Comparison of ENCODE assay signal across 14 cellular contexts in the genomic region with DNA sequence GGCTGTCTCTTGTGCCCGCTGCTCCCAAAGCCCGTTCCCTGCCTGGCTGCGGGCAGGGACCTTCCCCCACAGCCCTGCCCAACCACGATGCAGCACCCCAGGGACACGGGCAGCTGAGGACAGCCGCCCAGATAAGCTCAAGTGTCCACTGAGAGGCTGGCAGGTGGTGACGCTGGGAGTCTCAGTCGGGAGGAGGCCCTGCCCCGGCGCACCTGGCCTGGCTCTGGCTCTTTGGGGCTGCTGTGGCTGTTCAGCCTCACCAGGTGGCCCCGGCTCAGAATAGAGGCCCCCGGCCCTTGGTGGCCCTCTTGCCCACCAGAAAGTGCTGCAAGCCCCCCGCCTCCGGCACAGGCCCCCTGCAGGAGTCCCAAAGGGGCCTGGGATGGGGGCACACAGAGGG. TPM values are rescaled to one million over a fixed set of nuclear protein-coding genes. Genes with fewer than 3 reads are reported as not detected.
DNase-seq lines count a peak whose midpoint lies in the region; ATAC-seq and TF ChIP-seq lines count a peak whose summit lies in the region.
"Had no signal": no experiment of that assay in that cellular context is flagged by ENCODE, and none has a peak within 500 bp of the region (broad histone marks: within the 10 kb centered on the region; RNA-seq: fewer than 3 reads in every experiment).

No MANE protein-coding gene starts in this region.

- H3K4me1 Mint-ChIP-seq in activated T-helper 17 cell treated with anti-CD3 and anti-CD28 coated beads, Interleukin-2, amount 50 U/mL, for 72 hours, result peaks cover 4% of the 10 kb centered on the region
- peaks cover 37% of the 10 kb centered on the region for H3K4me1 Mint-ChIP-seq in HFFc6 (ENCODE audit: low read depth)

- intact Hi-C loops in left ventricle myocardium superior (cut with micrococcal nuclease) (no loop called here), transverse colon (cut with DNase I; ENCODE audit: low total_unique reads) (loop anchor here (10.0 kb wide), 1 partner anchor 1607 kb away; no protein-coding TSS in a partner anchor)

- no peaks in the 10 kb centered on the region for H3K36me3 Mint-ChIP-seq in activated T-helper 17 cell treated with anti-CD3 and anti-CD28 coated beads, Interleukin-2, amount 50 U/mL, for 72 hours (ENCODE audit: low read depth)
- no peaks in the 10 kb centered on the region for H3K36me3 Mint-ChIP-seq in HFFc6 (ENCODE audit: low read depth)

- 74% methylated on average over 12 of the region's 14 CpGs; no CpG with 5 or more reads in 1 of the 2 donors for WGBS in transverse colon (ENCODE audit: low coverage in 1 of 2), 2 donors

- H3K27ac Mint-ChIP-seq in activated T-helper 17 cell treated with anti-CD3 and anti-CD28 coated beads, Interleukin-2, amount 50 U/mL, for 72 hours, result no peak overlapping the region
- H3K27ac Mint-ChIP-seq in HFFc6, result no peak overlapping the region
- H3K27ac Mint-ChIP-seq: activated CD8-positive, alpha-beta T cell treated with anti-CD3 and anti-CD28 coated beads, Interleukin-2, amount 10 ng/mL, durations not matched to agents 7 days and 5 days had no signal

- no peaks in the 10 kb centered on the region for H3K36me3 ChIP-seq in transverse colon

- H3K27ac ChIP-seq in transverse colon, result peak overlapping the region; percentile 76 to 87 (median 82)
- H3K27ac ChIP-seq: HL-60, thoracic aorta had no signal

- no peak overlapping the region for H3K4me3 Mint-ChIP-seq in activated T-helper 17 cell treated with anti-CD3 and anti-CD28 coated beads, Interleukin-2, amount 50 U/mL, for 72 hours
- H3K4me3 Mint-ChIP-seq in HFFc6, result no peak overlapping the region
- H3K4me3 Mint-ChIP-seq: activated CD8-positive, alpha-beta T cell treated with anti-CD3 and anti-CD28 coated beads, Interleukin-2, amount 10 ng/mL, durations not matched to agents 7 days and 5 days had no signal

- no peaks in the 10 kb centered on the region for H3K9me3 ChIP-seq in transverse colon
- H3K9me3 ChIP-seq: thoracic aorta had no signal

- DNase-seq in NCI-H1436 (lab: John Stamatoyannopoulos, UW) (peak; percentile 73), NCI-H1436 treated with DMSO at 0.1 percent for 48 hours (lab: John Stamatoyannopoulos, UW) (no peak), NCI-H510A treated with DMSO at 0.1 percent for 48 hours (lab: John Stamatoyannopoulos, UW) (peak; percentile 88), left ventricle myocardium superior (peak; percentile 85), transverse colon (no peak), HFFc6 (no peak)
- DNase-seq: activated CD8-positive, alpha-beta T cell treated with anti-CD3 and anti-CD28 coated beads, Interleukin-2, amount 10 ng/mL, durations not matched to agents 7 days and 5 days; activated naive CD4-positive, alpha-beta T cell treated with anti-CD3 and anti-CD28 coated beads, Interleukin-2, amount 50 U/mL, for 16 hours; Calu3; T-helper 2 cell had no signal

- H3K4me1 ChIP-seq in transverse colon, result peaks cover 59 to 90% (median 76%) of the 10 kb centered on the region in 4 donors

- TF ChIP-seq EP300 in transverse colon (IDR thresholded peaks at IDR 0.05; ENCODE audit: low read depth), result no peak

- no peaks in the 10 kb centered on the region for H3K27me3 ChIP-seq in transverse colon

- H3K27me3 Mint-ChIP-seq in activated T-helper 17 cell treated with anti-CD3 and anti-CD28 coated beads, Interleukin-2, amount 50 U/mL, for 72 hours, result no peaks in the 10 kb centered on the region
- H3K27me3 Mint-ChIP-seq in HFFc6 (ENCODE audit: insufficient read depth), result peaks cover 5% of the 10 kb centered on the region

- in situ Hi-C loops in transverse colon (cut with MboI; ENCODE audit: low pct_ligation_motif_present in 1 of 4, low pct_unique_long_range_greater_than_20kb in 1 of 4, low sequenced_read_pairs in 3 of 4), result no loop called here

- no peak overlapping the region for H3K4me3 ChIP-seq in transverse colon
- H3K4me3 ChIP-seq: thoracic aorta had no signal

- TF ChIP-seq POLR2A in transverse colon (IDR thresholded peaks at IDR 0.05), result no peak

- TF ChIP-seq CTCF in transverse colon (IDR thresholded peaks at IDR 0.05) (no peak), HFFc6 (IDR thresholded peaks at IDR 0.05) (no peak)

- ATAC-seq in left ventricle myocardium superior (peak; percentile 64), HG02938 (IDR thresholded peaks at IDR 0.05; ENCODE audit: unreplicated experiment) (no peak)
- no peak for ATAC-seq in activated T-helper 17 cell treated with anti-CD3 and anti-CD28 coated beads, Interleukin-2, amount 50 U/mL, for 72 hours (replicated peaks)
- ATAC-seq: activated CD8-positive, alpha-beta T cell treated with anti-CD3 and anti-CD28 coated beads, Interleukin-2, amount 10 ng/mL, durations not matched to agents 7 days and 5 days had no signal

- H3K9me3 Mint-ChIP-seq in activated T-helper 17 cell treated with anti-CD3 and anti-CD28 coated beads, Interleukin-2, amount 50 U/mL, for 72 hours, result no peaks in the 10 kb centered on the region
- H3K9me3 Mint-ChIP-seq in HFFc6, result no peaks in the 10 kb centered on the region

RNA-seq across cellular contexts. Expression of a gene that starts 5.5 kb away (rescaled TPM):
- total RNA-seq in left ventricle myocardium superior, result 22.7 TPM
- 10 to 100 TPM; 12.7 to 32.9 (median 23.2) TPM for total RNA-seq in transverse colon
- total RNA-seq in activated T-helper 17 cell treated with anti-CD3 and anti-CD28 coated beads, Interleukin-2, amount 50 U/mL, for 72 hours, result 10 to 100 TPM; 13.2 to 37.6 TPM
- 10 to 100 TPM; 23.7 to 31.5 (median 26.4) TPM for total RNA-seq in HFFc6 (2021; fragmentation: NEBNext Ultra II Directional; extraction: Animal tissue kit (Norgen Biotek cat#: 25700))

RNA-seq across cellular contexts. Expression of a gene that starts 5.6 kb away (rescaled TPM):
- total RNA-seq in left ventricle myocardium superior (83.0 TPM), transverse colon (100 to 1,000 TPM in 2 of 4 donors, 10 to 100 TPM in 2; 88.3 to 206 (median 127) TPM)
- 10 to 100 TPM; 79.3 to 83.7 TPM for total RNA-seq in activated T-helper 17 cell treated with anti-CD3 and anti-CD28 coated beads, Interleukin-2, amount 50 U/mL, for 72 hours
- 10 to 100 TPM; 72.0 to 88.3 (median 83.2) TPM for total RNA-seq in HFFc6 (2021; fragmentation: NEBNext Ultra II Directional; extraction: Animal tissue kit (Norgen Biotek cat#: 25700))

RNA-seq across cellular contexts. Expression of a gene that starts 15.5 kb away (rescaled TPM):
- total RNA-seq in left ventricle myocardium superior (235 TPM), transverse colon (10 to 100 TPM in 3 of 4 donors, 1 to 10 TPM in 1; 3.7 to 61.9 (median 29.8) TPM)
- total RNA-seq in activated T-helper 17 cell treated with anti-CD3 and anti-CD28 coated beads, Interleukin-2, amount 50 U/mL, for 72 hours, result 1 to 10 TPM in 1 of 2 donors, under 1 TPM in 1; 0.21 to 2.9 TPM
- total RNA-seq in HFFc6 (2021; fragmentation: NEBNext Ultra II Directional; extraction: Animal tissue kit (Norgen Biotek cat#: 25700)), result 100 to 1,000 TPM; 140 to 177 (median 152) TPM

RNA-seq across cellular contexts. Expression of a gene that starts 22.6 kb away (rescaled TPM):
- total RNA-seq in left ventricle myocardium superior, result not detected
- total RNA-seq in transverse colon, result under 1 TPM in 1 of 4 donors, not detected in 3; 0.41 TPM
- 1 to 10 TPM in 1 of 2 donors, not detected in 1; 2.8 TPM for total RNA-seq in activated T-helper 17 cell treated with anti-CD3 and anti-CD28 coated beads, Interleukin-2, amount 50 U/mL, for 72 hours
- 1 to 10 TPM in 4 of 6 experiments, under 1 TPM in 2; 0.57 to 2.1 (median 1.4) TPM for total RNA-seq in HFFc6 (2021; fragmentation: NEBNext Ultra II Directional; extraction: Animal tissue kit (Norgen Biotek cat#: 25700))
- total RNA-seq: thoracic aorta had no signal

RNA-seq across cellular contexts. Expression of a gene that starts 32.5 kb away (rescaled TPM):
- total RNA-seq in left ventricle myocardium superior, result 16.0 TPM
- total RNA-seq in transverse colon, result 100 to 1,000 TPM in 1 of 4 donors, 10 to 100 TPM in 3; 28.3 to 145 (median 42.0) TPM
- 10 to 100 TPM; 41.2 to 79.6 TPM for total RNA-seq in activated T-helper 17 cell treated with anti-CD3 and anti-CD28 coated beads, Interleukin-2, amount 50 U/mL, for 72 hours
- total RNA-seq in HFFc6 (2021; fragmentation: NEBNext Ultra II Directional; extraction: Animal tissue kit (Norgen Biotek cat#: 25700)), result 10 to 100 TPM; 37.1 to 48.1 (median 40.7) TPM

Comparison
In these comparisons a context has a peak if more than half of its experiments do, and no peak if none do; other contexts are left out.
1. DNase-seq: peak in NCI-H1436 (single experiment), NCI-H510A treated with DMSO at 0.1 percent for 48 hours (single experiment) and left ventricle myocardium superior (single experiment); none in NCI-H1436 treated with DMSO at 0.1 percent for 48 hours (single experiment), transverse colon (single experiment) and HFFc6 (single experiment).